Comparison of ENCODE assay signal across 18 cellular contexts in the genomic region with DNA sequence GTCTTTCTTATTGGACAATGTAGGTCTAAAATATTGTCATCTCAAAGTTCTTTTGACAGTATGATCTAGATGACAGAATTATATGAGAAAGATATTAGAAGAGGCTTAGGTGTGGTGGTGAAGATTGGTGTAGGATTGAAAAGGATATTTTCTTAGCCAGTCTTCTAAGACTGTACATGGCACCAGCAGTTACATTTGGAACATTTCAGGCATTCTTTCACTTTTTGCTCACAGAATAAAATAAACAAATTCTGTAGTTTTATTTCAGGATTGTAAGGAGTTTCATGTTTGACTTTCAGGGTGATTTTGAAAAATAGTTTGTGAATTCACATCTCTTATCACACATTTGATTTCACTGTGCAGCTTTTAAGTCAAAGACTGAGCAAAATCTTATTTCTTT. TPM values are rescaled to one million over a fixed set of nuclear protein-coding genes. Genes with fewer than 3 reads are reported as not detected.
DNase-seq lines count a peak whose midpoint lies in the region; ATAC-seq, FAIRE-seq and TF ChIP-seq lines count a peak whose summit lies in the region.
"Had no signal": no experiment of that assay in that cellular context is flagged by ENCODE, and none has a peak within 500 bp of the region (broad histone marks: within the 10 kb centered on the region; RNA-seq: fewer than 3 reads in every experiment).

No MANE protein-coding gene starts in this region.

- TF ChIP-seq POLR2A in GM12878 (IDR thresholded peaks at IDR 0.05; ENCODE audit: low read depth, low read length) (no peak), tibial nerve (IDR thresholded peaks at IDR 0.05) (no peak)

- H2AFZ ChIP-seq in ACC112 (ENCODE audit: low read length, unreplicated experiment) (no peak overlapping the region), GM12878 (ENCODE audit: control insufficient read depth, low read depth, low read length) (no peak overlapping the region), mesenchymal stem cell (ENCODE audit: low read depth, low read length) (no peak overlapping the region)

- no peak overlapping the region for H3K4ac ChIP-seq in mesenchymal stem cell (ENCODE audit: low read depth in 1 of 2, low read length in 2 of 2)

- no peak overlapping the region for H4K8ac ChIP-seq in mesenchymal stem cell (ENCODE audit: low read length)

- no peak overlapping the region for H3K18ac ChIP-seq in mesenchymal stem cell (ENCODE audit: low read depth in 1 of 2, low read length in 2 of 2)

- H3K27me3 ChIP-seq in ACC112 (ENCODE audit: insufficient read depth, low read length) (no peaks in the 10 kb centered on the region), HUES48 (ENCODE audit: control insufficient read depth, insufficient read depth, low read length) (no peaks in the 10 kb centered on the region), GM12878 (replicated peaks in 1 of 2; ENCODE audit: control insufficient read depth in 2 of 2, insufficient read depth in 2 of 2, low read length in 1 of 2) (no peaks in the 10 kb centered on the region), mesenchymal stem cell (ENCODE audit: control insufficient read depth in 1 of 2, insufficient read depth in 1 of 2, low read length in 2 of 2) (no peaks in the 10 kb centered on the region), upper lobe of right lung (no peaks in the 10 kb centered on the region), tibial nerve (no peaks in the 10 kb centered on the region)
- H3K27me3 ChIP-seq: transverse colon had no signal

- H3K14ac ChIP-seq in mesenchymal stem cell (ENCODE audit: low read length in 2 of 2), result no peak overlapping the region

- CTCF ChIA-PET in GM12878 (lab: Yijun Ruan, JAX), result interaction anchor here (1.5 kb wide), 1 partner anchor 9 kb away, joined by 4 read pairs; no protein-coding TSS in a partner anchor

- RAD21 ChIA-PET in GM12878 (lab: Charles Lee; ENCODE audit: unreplicated experiment), result no interaction called here

- H3K79me2 ChIP-seq in ACC112 (ENCODE audit: control insufficient read depth, insufficient read depth, low read length, unreplicated experiment) (peaks cover 52% of the 10 kb centered on the region), GM12878 (ENCODE audit: control insufficient read depth, insufficient read depth, low read length) (peaks cover 3% of the 10 kb centered on the region)

- no peaks in the 10 kb centered on the region for H4K20me1 ChIP-seq in GM12878 (ENCODE audit: control insufficient read depth, insufficient read depth)

- H2BK12ac ChIP-seq in mesenchymal stem cell (ENCODE audit: low read length in 2 of 2), result no peak overlapping the region

- intact Hi-C loops in GM12878 (cut with micrococcal nuclease; ENCODE audit: unreplicated experiment), result no loop called here
- intact Hi-C loops in upper lobe of right lung (cut with DNase I), result no loop called here

- no TSS peak for BruUV-seq in GM12878 (replicated peaks; lab: Mats Ljungman, UMichigan)

- H3K36me3 ChIP-seq in ACC112 (ENCODE audit: insufficient read depth, low read length) (peaks cover 26% of the 10 kb centered on the region), HUES48 (ENCODE audit: control insufficient read depth, insufficient read depth, low read length) (peaks cover 16% of the 10 kb centered on the region), GM12878 (ENCODE audit: control insufficient read depth in 2 of 2, insufficient read depth in 2 of 2, low read length in 1 of 2) (no peaks in the 10 kb centered on the region), mesenchymal stem cell (ENCODE audit: control insufficient read depth in 1 of 2, insufficient read depth in 2 of 2, low read depth in 1 of 2, low read length in 2 of 2) (peaks cover 3 to 39% of the 10 kb centered on the region in 2 experiments), upper lobe of right lung (no peaks in the 10 kb centered on the region), tibial nerve (no peaks in the 10 kb centered on the region)

- H3K9ac ChIP-seq in HUES48 (ENCODE audit: low read depth, low read length) (no peak overlapping the region), GM12878 (ENCODE audit: control insufficient read depth, insufficient read depth, low read length) (0 out of 2 replicates have a peak overlapping the region, but pooled peaks have one; percentile 1), mesenchymal stem cell (ENCODE audit: low read length) (no peak overlapping the region)

- no peak overlapping the region for H2BK15ac ChIP-seq in mesenchymal stem cell (ENCODE audit: low read depth, poor library complexity, severe bottlenecking)

- DNase-seq in GM12878 (ENCODE audit: low read depth, low spot score), result no peak
- peak; percentile 28 for DNase-seq in mesenchymal stem cell
- no peak for DNase-seq in upper lobe of right lung
- no peak for DNase-seq in tibial nerve (ENCODE audit: low spot score in 2 of 2)
- DNase-seq in activated T-cell treated with anti-CD3 and anti-CD28 coated beads, Interleukin-2, amount 50 U/mL, for 48 hours, result no peak
- no peak for DNase-seq in activated gamma-delta T cell treated with Interleukin-2 at 50 U/mL for 16 hours
- DNase-seq: amygdala; DND-41; MV-4-11; naive B cell; NCI-H2029 treated with DMSO at 0.1 percent for 48 hours; NCI-H510A; SHP77 treated with DMSO at 0.1 percent for 48 hours; stimulated activated CD4-positive, alpha-beta T cell treated with anti-CD3 and anti-CD28 coated beads, Interleukin-12 subunit alpha, Interleukin-12 subunit beta, amount 100 ng/mL, for 4 hours; transverse colon had no signal

- H3K23ac ChIP-seq in mesenchymal stem cell (ENCODE audit: low read length in 2 of 2), result no peak overlapping the region

- SMC1A ChIA-PET in GM12878 (lab: Charles Lee; ENCODE audit: uncharacterized antibody, unreplicated experiment), result interaction anchor here (1.3 to 2.8 kb wide), 2 partner anchors 10 to 21 kb away, joined by 4 to 8 read pairs; no protein-coding TSS in a partner anchor

- TF ChIP-seq CTCF in GM12878 (IDR thresholded peaks at IDR 0.05 in 2 of 3, conservative IDR thresholded peaks at IDR 0.05 in 1 of 3; ENCODE audit: control insufficient read depth in 2 of 3, extremely low read depth in 1 of 3, insufficient read depth in 1 of 3, low read depth in 3 of 3, low read length in 3 of 3), result no peak
- no peak for TF ChIP-seq CTCF in upper lobe of right lung (IDR thresholded peaks at IDR 0.05)
- no peak for TF ChIP-seq CTCF in tibial nerve (IDR thresholded peaks at IDR 0.05)

- no peak overlapping the region for H2BK120ac ChIP-seq in mesenchymal stem cell (ENCODE audit: low read depth, low read length)

- ATAC-seq in GM12878 (no peak), upper lobe of right lung (no peak)
- ATAC-seq: stimulated activated effector memory CD8-positive, alpha-beta T cell treated with anti-CD3 and anti-CD28 coated beads, Interleukin-12 subunit alpha, Interleukin-12 subunit beta, amount 100 ng/mL, for 72 hours had no signal

- H4K91ac ChIP-seq in mesenchymal stem cell (ENCODE audit: low read length), result no peak overlapping the region

- no peak for TF ChIP-seq RAD21 in GM12878 (IDR thresholded peaks at IDR 0.05; ENCODE audit: insufficient read depth, low read depth, low read length)

- H3K79me1 ChIP-seq in mesenchymal stem cell (replicated peaks; ENCODE audit: low read length, poor library complexity, severe bottlenecking), result peaks cover 18% of the 10 kb centered on the region

- TF ChIP-seq EP300 in GM12878 (IDR thresholded peaks at IDR 0.05; ENCODE audit: borderline replicate concordance in 1 of 2, control insufficient read depth in 1 of 2, low read depth in 2 of 2, low read length in 2 of 2), result no peak
- no peak for TF ChIP-seq EP300 in tibial nerve (IDR thresholded peaks at IDR 0.05)

- POLR2A ChIA-PET in GM12878 (lab: Charles Lee), result no interaction called here

- H3K4me2 ChIP-seq in GM12878 (ENCODE audit: control insufficient read depth, insufficient read depth) (no peak overlapping the region; the same call in 1 of the 2 replicates), mesenchymal stem cell (ENCODE audit: low read length, poor library complexity, severe bottlenecking) (no peak overlapping the region)

- H3K9me3 ChIP-seq in HUES48 (ENCODE audit: control insufficient read depth, insufficient read depth, low read length) (no peaks in the 10 kb centered on the region), GM12878 (replicated peaks; ENCODE audit: control insufficient read depth, insufficient read depth, low read length) (no peaks in the 10 kb centered on the region; the same call in 2 of the 3 replicates), mesenchymal stem cell (ENCODE audit: control insufficient read depth, low read length) (no peaks in the 10 kb centered on the region), upper lobe of right lung (no peaks in the 10 kb centered on the region), tibial nerve (no peaks in the 10 kb centered on the region)
- H3K9me3 ChIP-seq: transverse colon had no signal

- H3K4me3 ChIP-seq in ACC112 (ENCODE audit: low read depth, low read length), result peak overlapping the region; percentile 26; the same call in 1 of the 2 replicates
- H3K4me3 ChIP-seq in HUES48 (ENCODE audit: low read depth, low read length), result no peak overlapping the region
- H3K4me3 ChIP-seq in GM12878, result no peak overlapping the region
- H3K4me3 ChIP-seq in mesenchymal stem cell (ENCODE audit: insufficient read depth in 1 of 2, low read depth in 1 of 2, low read length in 2 of 2), result no peak overlapping the region
- H3K4me3 ChIP-seq in upper lobe of right lung, result no peak overlapping the region
- no peak overlapping the region for H3K4me3 ChIP-seq in tibial nerve
- H3K4me3 ChIP-seq: transverse colon had no signal

- H2BK5ac ChIP-seq in mesenchymal stem cell (ENCODE audit: low read depth, low read length, poor library complexity, severe bottlenecking), result no peak overlapping the region

- H3K27ac ChIP-seq in ACC112 (ENCODE audit: low read depth, low read length) (peak overlapping the region; percentile 39), HUES48 (ENCODE audit: low read depth, low read length) (peak overlapping the region; percentile 29), GM12878 (ENCODE audit: control insufficient read depth, insufficient read depth) (0 out of 2 replicates have a peak overlapping the region, but pooled peaks have one; percentile 15), mesenchymal stem cell (ENCODE audit: low read length, poor library complexity, severe bottlenecking) (no peak overlapping the region), upper lobe of right lung (no peak overlapping the region), tibial nerve (peak overlapping the region in 1 of 4 donors; percentile 2)
- H3K27ac ChIP-seq: transverse colon had no signal

- no peak for FAIRE-seq in GM12878 (lab: Jason Lieb, UNC)

- H3K4me1 ChIP-seq in ACC112 (ENCODE audit: control insufficient read depth, insufficient read depth, low read length, unreplicated experiment) (peaks cover 31% of the 10 kb centered on the region), HUES48 (ENCODE audit: control insufficient read depth, insufficient read depth, low read length) (peaks cover 5% of the 10 kb centered on the region; the same call in 1 of the 2 replicates), GM12878 (ENCODE audit: control insufficient read depth, insufficient read depth, low read length) (peaks cover 30% of the 10 kb centered on the region), mesenchymal stem cell (ENCODE audit: control insufficient read depth, insufficient read depth, low read depth, low read length) (peaks cover 2% of the 10 kb centered on the region), upper lobe of right lung (peaks cover 42% of the 10 kb centered on the region), tibial nerve (peaks cover 0 to 53% (median 16%) of the 10 kb centered on the region in 4 donors)

- H2AK5ac ChIP-seq in mesenchymal stem cell (ENCODE audit: low read length, severe bottlenecking), result no peak overlapping the region

- in situ Hi-C loops in GM12878 (cut with MboI), result no loop called here

RNA-seq across cellular contexts. Expression of a gene that starts 27.0 kb away (rescaled TPM):
- total RNA-seq in GM12878 (2013; cell fraction: nucleolus; rRNA removed), result 119 and 125 TPM in 2 replicates
- total RNA-seq in GM12878 (2014; rRNA removed) (26.2 and 30.5 TPM in 2 replicates), GM12878 (2014; rRNA removed; fragmentation: Illumina TruSeq; extraction: Trizol) (33.2 and 33.9 TPM in 2 replicates), GM12878 (2021) (28.1 and 28.2 TPM in 2 replicates), upper lobe of right lung (44.8 TPM), tibial nerve (10 to 100 TPM; 43.3 to 62.8 (median 56.0) TPM)
- 9.6 TPM for polyA plus RNA-seq in GM12878 (2011; ENCODE audit: low read depth)
- polyA plus RNA-seq in GM12878 (2011; rRNA removed) (19.5 and 25.0 TPM in 2 replicates), GM12878 (2014; fragmentation: Illumina TruSeq; extraction: Trizol) (24.1 and 29.8 TPM in 2 replicates), GM12878 (2014; fragmentation: Nextera tagmentation; extraction: Ambion mirVana) (1 to 10 TPM; 8.3 to 8.7 TPM), GM12878 (2014; rRNA removed) (12.0 and 14.5 TPM in 2 replicates), GM12878 (2016; fragmentation: Nextera tagmentation; extraction: Ambion mirVana) (10 to 100 TPM; 11.9 to 13.8 TPM)
- polyA plus RNA-seq in GM12878 (2011; cell fraction: cytosol; rRNA removed), result 8.1 and 9.9 TPM in 2 replicates
- polyA plus RNA-seq in GM12878 (2011; cell fraction: nucleus; rRNA removed), result 22.2 and 23.7 TPM in 2 replicates
- polyA plus RNA-seq in GM12878 (2012), result 10.3 and 15.8 TPM in 2 replicates
- 29.6 and 40.7 TPM in 2 replicates for polyA minus RNA-seq in GM12878 (2011; rRNA and poly(A)+ RNA removed)
- polyA minus RNA-seq in GM12878 (2011; cell fraction: cytosol; rRNA and poly(A)+ RNA removed), result 15.1 and 18.1 TPM in 2 replicates
- polyA minus RNA-seq in GM12878 (2011; cell fraction: nucleus; rRNA and poly(A)+ RNA removed), result 38.7 and 55.9 TPM in 2 replicates
- 28.5 TPM for polyA plus RNA-seq in mesenchymal stem cell (2013, experiment 1 of 2)
- polyA plus RNA-seq in mesenchymal stem cell (2013, experiment 2 of 2), result 28.5 TPM

Comparison
In these comparisons a context has a peak if more than half of its experiments do, and no peak if none do; other contexts are left out.
1. H3K27ac ChIP-seq: peak in ACC112 (single experiment), HUES48 (single experiment) and GM12878 (single experiment); none in mesenchymal stem cell (single experiment) and upper lobe of right lung (single experiment).